Comparison of ENCODE assay signal across 25 cellular contexts in genomic region chr9:37432020-37432419, GRCh38. TPM values are rescaled to one million over a fixed set of nuclear protein-coding genes. Genes with fewer than 3 reads are reported as not detected.
A peak's percentile ranks its signal among the peaks of the same experiment; 100 is the strongest.
DNase-seq lines count a peak whose midpoint lies in the region; ATAC-seq and TF ChIP-seq lines count a peak whose summit lies in the region.
"Had no signal": no experiment of that assay in that cellular context is flagged by ENCODE, and none has a peak within 500 bp of the region (broad histone marks: within the 10 kb centered on the region; RNA-seq: fewer than 3 reads in every experiment).

No MANE protein-coding gene starts in this region.

- no peak overlapping the region for H2AFZ ChIP-seq in MM.1S (ENCODE audit: low read length)

- no peak overlapping the region for H3K4me3 Mint-ChIP-seq in activated naive CD8-positive, alpha-beta T cell treated with anti-CD3 and anti-CD28 coated beads, Interleukin-2, amount 50 U/mL, for 24 hours
- H3K4me3 Mint-ChIP-seq in activated naive CD8-positive, alpha-beta T cell treated with anti-CD3 and anti-CD28 coated beads for 36 hours = no peak overlapping the region
- no peak overlapping the region for H3K4me3 Mint-ChIP-seq in central memory CD8-positive, alpha-beta T cell
- no peak overlapping the region for H3K4me3 Mint-ChIP-seq in neural crest cell
- H3K4me3 Mint-ChIP-seq: nephron progenitor cell had no signal

- no peaks in the 10 kb centered on the region for H3K9me2 ChIP-seq in MM.1S (replicated peaks; ENCODE audit: insufficient read depth, low read length)

- H3K9me3 ChIP-seq in MM.1S (replicated peaks; ENCODE audit: insufficient read depth, low read length) = no peaks in the 10 kb centered on the region
- H3K9me3 ChIP-seq: A549, BE2C, Caco-2, lower lobe of right lung, mucosa of descending colon, upper lobe of right lung had no signal

- H3K36me3 ChIP-seq in MM.1S (replicated peaks; ENCODE audit: insufficient read depth, low read length) = no peaks in the 10 kb centered on the region

- ATAC-seq in activated naive CD8-positive, alpha-beta T cell treated with anti-CD3 and anti-CD28 coated beads, Interleukin-2, amount 50 U/mL, for 24 hours = no peak
- ATAC-seq in central memory CD8-positive, alpha-beta T cell (replicated peaks; ENCODE audit: extremely low read depth, poor library complexity, severe bottlenecking) = no peak
- ATAC-seq in GM18909 (IDR thresholded peaks at IDR 0.05; ENCODE audit: poor library complexity, unreplicated experiment) = no peak
- no peak for ATAC-seq in HG02884 (IDR thresholded peaks at IDR 0.05; ENCODE audit: unreplicated experiment)

- H3K9ac ChIP-seq in MM.1S (ENCODE audit: low read length) = no peak overlapping the region

- H3K79me2 ChIP-seq in MM.1S (ENCODE audit: low read length) = no peaks in the 10 kb centered on the region

- peaks cover 23% of the 10 kb centered on the region for H3K36me3 Mint-ChIP-seq in activated naive CD8-positive, alpha-beta T cell treated with anti-CD3 and anti-CD28 coated beads, Interleukin-2, amount 50 U/mL, for 24 hours (ENCODE audit: low read depth)
- H3K36me3 Mint-ChIP-seq in activated naive CD8-positive, alpha-beta T cell treated with anti-CD3 and anti-CD28 coated beads for 36 hours = peaks cover 10% of the 10 kb centered on the region
- H3K36me3 Mint-ChIP-seq in central memory CD8-positive, alpha-beta T cell (ENCODE audit: insufficient read depth) = peaks cover 18% of the 10 kb centered on the region
- peaks cover 6% of the 10 kb centered on the region for H3K36me3 Mint-ChIP-seq in neural crest cell (ENCODE audit: low read depth)

- TF ChIP-seq CTCF in neural crest cell (conservative IDR thresholded peaks at IDR 0.05) = no peak
- TF ChIP-seq CTCF in MM.1S (IDR thresholded peaks at IDR 0.05; ENCODE audit: low read length) = no peak

- no peaks in the 10 kb centered on the region for H3K27me3 Mint-ChIP-seq in activated naive CD8-positive, alpha-beta T cell treated with anti-CD3 and anti-CD28 coated beads, Interleukin-2, amount 50 U/mL, for 24 hours
- H3K27me3 Mint-ChIP-seq in activated naive CD8-positive, alpha-beta T cell treated with anti-CD3 and anti-CD28 coated beads for 36 hours = no peaks in the 10 kb centered on the region
- no peaks in the 10 kb centered on the region for H3K27me3 Mint-ChIP-seq in central memory CD8-positive, alpha-beta T cell
- no peaks in the 10 kb centered on the region for H3K27me3 Mint-ChIP-seq in neural crest cell (ENCODE audit: low read depth)

- no peak for DNase-seq in activated naive CD8-positive, alpha-beta T cell treated with anti-CD3 and anti-CD28 coated beads, Interleukin-2, amount 50 U/mL, for 24 hours
- DNase-seq in activated naive CD8-positive, alpha-beta T cell treated with anti-CD3 and anti-CD28 coated beads for 36 hours = no peak
- no peak for DNase-seq in central memory CD8-positive, alpha-beta T cell (ENCODE audit: low spot score in 2 of 2)
- no peak for DNase-seq in neural crest cell (ENCODE audit: low read depth, low spot score)
- no peak for DNase-seq in activated effector memory CD4-positive, alpha-beta T cell treated with Interleukin-2 at 50 U/mL for 16 hours
- DNase-seq in MM.1S = no peak
- DNase-seq: activated CD4-positive, alpha-beta T cell treated with anti-CD3 and anti-CD28 coated beads, Interleukin-2, amount 50 U/mL, for 4 hours; activated effector memory CD4-positive, alpha-beta T cell treated with anti-CD3 and anti-CD28 coated beads, Interleukin-2, amount 50 U/mL, for 16 hours; BE2C; Caco-2; cortex of kidney; DMS79; H7; Karpas-422; lower lobe of right lung; mucosa of descending colon; NCI-H1694 treated with DMSO at 0.1 percent for 48 hours; NCI-H2171 treated with DMSO at 0.1 percent for 48 hours; NCI-H524 treated with DMSO at 0.1 percent for 48 hours; nephron progenitor cell; RPMI8226; upper lobe of right lung had no signal

- H3K27me3 ChIP-seq in MM.1S (replicated peaks; ENCODE audit: insufficient read depth, low read length) = no peaks in the 10 kb centered on the region
- H3K27me3 ChIP-seq: BE2C, upper lobe of right lung had no signal

- H3K4me1 Mint-ChIP-seq in activated naive CD8-positive, alpha-beta T cell treated with anti-CD3 and anti-CD28 coated beads, Interleukin-2, amount 50 U/mL, for 24 hours = peaks cover 9% of the 10 kb centered on the region
- peaks cover 4% of the 10 kb centered on the region for H3K4me1 Mint-ChIP-seq in activated naive CD8-positive, alpha-beta T cell treated with anti-CD3 and anti-CD28 coated beads for 36 hours
- H3K4me1 Mint-ChIP-seq in central memory CD8-positive, alpha-beta T cell = no peaks in the 10 kb centered on the region
- peaks cover 52% of the 10 kb centered on the region for H3K4me1 Mint-ChIP-seq in neural crest cell

- H3K4me1 ChIP-seq in MM.1S (ENCODE audit: low read length) = no peaks in the 10 kb centered on the region
- H3K4me1 ChIP-seq: A549 had no signal

- no peak overlapping the region for H3K4me2 ChIP-seq in MM.1S (ENCODE audit: low read depth, low read length)
- H3K4me2 ChIP-seq: A549 had no signal

- H3K27ac ChIP-seq in MM.1S (ENCODE audit: low read length) = no peak overlapping the region
- H3K27ac ChIP-seq: lower lobe of right lung, upper lobe of right lung had no signal

- H3F3A ChIP-seq in MM.1S (ENCODE audit: insufficient read depth, low read length) = no peaks in the 10 kb centered on the region

- no peaks in the 10 kb centered on the region for H3K9me3 Mint-ChIP-seq in activated naive CD8-positive, alpha-beta T cell treated with anti-CD3 and anti-CD28 coated beads, Interleukin-2, amount 50 U/mL, for 24 hours
- H3K9me3 Mint-ChIP-seq in activated naive CD8-positive, alpha-beta T cell treated with anti-CD3 and anti-CD28 coated beads for 36 hours = no peaks in the 10 kb centered on the region
- H3K9me3 Mint-ChIP-seq in central memory CD8-positive, alpha-beta T cell = no peaks in the 10 kb centered on the region
- no peaks in the 10 kb centered on the region for H3K9me3 Mint-ChIP-seq in neural crest cell
- H3K9me3 Mint-ChIP-seq: nephron progenitor cell had no signal

- no peaks in the 10 kb centered on the region; the same call in 1 of the 2 replicates for H4K20me1 ChIP-seq in MM.1S (ENCODE audit: insufficient read depth, low read length)

- no peak overlapping the region for H3K4me3 ChIP-seq in MM.1S (ENCODE audit: low read length)
- H3K4me3 ChIP-seq: A549, lower lobe of right lung, mucosa of descending colon, upper lobe of right lung had no signal

- H3K27ac Mint-ChIP-seq in activated naive CD8-positive, alpha-beta T cell treated with anti-CD3 and anti-CD28 coated beads, Interleukin-2, amount 50 U/mL, for 24 hours = peak overlapping the region; percentile 39
- H3K27ac Mint-ChIP-seq in activated naive CD8-positive, alpha-beta T cell treated with anti-CD3 and anti-CD28 coated beads for 36 hours = no peak overlapping the region
- H3K27ac Mint-ChIP-seq in central memory CD8-positive, alpha-beta T cell (ENCODE audit: low read depth) = peak overlapping the region; percentile 16
- H3K27ac Mint-ChIP-seq in neural crest cell (ENCODE audit: unreplicated experiment) = peak overlapping the region; percentile 35

RNA-seq across cellular contexts. Expression of gene GRHPR, which starts 9.5 kb away (rescaled TPM):
- total RNA-seq in activated naive CD8-positive, alpha-beta T cell treated with anti-CD3 and anti-CD28 coated beads for 36 hours = 10 to 100 TPM; 79.5 to 82.0 TPM
- total RNA-seq in neural crest cell = 120 and 121 TPM in 2 replicates

RNA-seq across cellular contexts. Expression of gene ZBTB5, which starts 33.2 kb away (rescaled TPM):
- total RNA-seq in activated naive CD8-positive, alpha-beta T cell treated with anti-CD3 and anti-CD28 coated beads for 36 hours = 1 to 10 TPM; 7.0 to 7.6 TPM
- 21.6 and 22.9 TPM in 2 replicates for total RNA-seq in neural crest cell

RNA-seq across cellular contexts. Expression of gene POLR1E, which starts 53.7 kb away (rescaled TPM):
- 10 to 100 TPM; 78.7 to 79.8 TPM for total RNA-seq in activated naive CD8-positive, alpha-beta T cell treated with anti-CD3 and anti-CD28 coated beads for 36 hours
- total RNA-seq in neural crest cell = 46.4 and 48.7 TPM in 2 replicates
